Comparison of ENCODE assay signal across 8 cellular contexts in genomic region chr9:4662108-4662988, GRCh38. TPM values are rescaled to one million over a fixed set of nuclear protein-coding genes. Genes with fewer than 3 reads are reported as not detected.
A peak's percentile ranks its signal among the peaks of the same experiment; 100 is the strongest.
DNase-seq lines count a peak whose midpoint lies in the region; ATAC-seq, FAIRE-seq and TF ChIP-seq lines count a peak whose summit lies in the region.

PLPP6 (plus strand) TSS chr9:4662294; CDS start chr9:4662376, 82 bp downstream.

- H3K4me1 ChIP-seq in uterus, result no peaks in the 10 kb centered on the region

- no peaks in the 10 kb centered on the region for H3K36me3 ChIP-seq in uterus

- peak within 1 kb of the TSS; percentile 68 to 86 for H3K27ac ChIP-seq in uterus

- no peaks in the 10 kb centered on the region for H3K27me3 ChIP-seq in uterus

- H3K4me3 ChIP-seq in uterus, result peak within 1 kb of the TSS; percentile 49 to 85

- H3K9me3 ChIP-seq in uterus, result no peaks in the 10 kb centered on the region

- TF ChIP-seq POLR2A in GM12891 (IDR thresholded peaks at IDR 0.05; ENCODE audit: low read depth, low read length), result peak; percentile 61
- TF ChIP-seq POLR2A in uterus (IDR thresholded peaks at IDR 0.05), result peak; percentile 54 to 61

- ATAC-seq in HG02623 (IDR thresholded peaks at IDR 0.05; ENCODE audit: unreplicated experiment) (peak; percentile 90), left cardiac atrium (peak; percentile 96)

- DNase-seq in GM12891 (ENCODE audit: insufficient read length, low spot score) (peak; percentile 66), NCI-H1092 treated with DMSO at 0.1 percent for 48 hours (lab: John Stamatoyannopoulos, UW) (peak; percentile 93), SW480 (ENCODE audit: low spot score) (peak; percentile 94), amniotic epithelial cell (ENCODE audit: low read depth) (peak; percentile 84), left cardiac atrium (peak; percentile 90), posterior vena cava (ENCODE audit: low spot score) (peak; percentile 95), uterus (peak; percentile 85 to 87)

- intact Hi-C loops in left cardiac atrium (cut with DNase I), result loop anchor here in 1 of 2 donors (5.0 kb wide), 1 partner anchor 135 kb away; no protein-coding TSS in a partner anchor
- intact Hi-C loops in posterior vena cava (cut with DNase I), result no loop called here
- intact Hi-C loops in uterus (cut with DNase I; ENCODE audit: low total_unique reads), result no loop called here

- FAIRE-seq in GM12891 (lab: Jason Lieb, UNC), result peak; percentile 92

- TF ChIP-seq CTCF in uterus (IDR thresholded peaks at IDR 0.05), result peak; percentile 57 to 80 (median 75)

TF ChIP-seq in GM12891, 5 proteins besides CTCF, POLR2A, EP300 and RAD21:
- TF ChIP-seq SPI1 (IDR thresholded peaks at IDR 0.05; ENCODE audit: low read depth, low read length) (peak; percentile 58; the same call in 1 of the 2 replicates), TAF1 (IDR thresholded peaks at IDR 0.05; ENCODE audit: low read depth, low read length) (peak; percentile 49; the same call in 1 of the 2 replicates), POU2F2 (IDR thresholded peaks at IDR 0.05; ENCODE audit: low read depth, low read length) (peak; percentile 69; the same call in 1 of the 2 replicates), PAX5 (IDR thresholded peaks at IDR 0.05; ENCODE audit: insufficient read depth, low read length, severe bottlenecking) (no peak), POLR2AphosphoS5 (IDR thresholded peaks at IDR 0.05; ENCODE audit: low read depth, low read length) (peak; percentile 65; the same call in 1 of the 2 replicates)

RNA-seq across cellular contexts. Expression of gene PLPP6, which starts in this region (rescaled TPM):
- 4.3 TPM for polyA plus RNA-seq in GM12891 (2012; ENCODE audit: low read depth, missing spikeins)
- total RNA-seq in left cardiac atrium, result 1 to 10 TPM; 3.1 to 3.4 TPM
- 1 to 10 TPM; 4.3 to 4.9 TPM for total RNA-seq in posterior vena cava
- 1 to 10 TPM; 5.6 to 8.3 (median 7.2) TPM for total RNA-seq in uterus

Comparison
In these comparisons a context has a peak if more than half of its experiments do, and no peak if none do; other contexts are left out.
1. Peak in every context shown above with its lines: DNase-seq, ATAC-seq, H3K4me3 ChIP-seq and H3K27ac ChIP-seq.